ENCODE assay signal across 13 cellular contexts in genomic region chr5:163079618-163080017, GRCh38.
A peak's percentile ranks its signal among the peaks of the same experiment; 100 is the strongest.
DNase-seq lines count a peak whose midpoint lies in the region; ATAC-seq and TF ChIP-seq lines count a peak whose summit lies in the region.
"Had no signal": no experiment of that assay in that cellular context is flagged by ENCODE, and none has a peak within 500 bp of the region (broad histone marks: within the 10 kb centered on the region; RNA-seq: fewer than 3 reads in every experiment).

No MANE protein-coding gene starts in this region.

- no peaks in the 10 kb centered on the region for H3K4me1 ChIP-seq in DOHH2 (ENCODE audit: control insufficient read depth, low read length)
- H3K4me1 ChIP-seq: BLaER1 treated with 17β-estradiol and CSF1 and Interleukin-3, amounts not matched to agents 10 nM and 100 nM; body of pancreas; gastrocnemius medialis; spleen had no signal

- no peaks in the 10 kb centered on the region for H3K36me3 Mint-ChIP-seq in CD4-positive, alpha-beta T cell (ENCODE audit: low read depth)

- H3K36me3 ChIP-seq in DOHH2 (ENCODE audit: control insufficient read depth, low read length), result no peaks in the 10 kb centered on the region
- no peaks in the 10 kb centered on the region for H3K36me3 ChIP-seq in WERI-Rb-1
- H3K36me3 ChIP-seq: BLaER1 treated with 17β-estradiol and CSF1 and Interleukin-3, amounts not matched to agents 10 nM and 100 nM; gastrocnemius medialis; spleen had no signal

- H3K27ac Mint-ChIP-seq in CD4-positive, alpha-beta T cell, result no peak overlapping the region
- H3K27ac Mint-ChIP-seq: activated CD4-positive, alpha-beta T cell treated with anti-CD3 and anti-CD28 coated beads, Interleukin-2, amount 10 ng/mL, durations not matched to agents 24 days and 14 days had no signal

- H4K20me1 ChIP-seq in DOHH2 (ENCODE audit: control insufficient read depth, insufficient read depth, low read depth, low read length), result no peaks in the 10 kb centered on the region
- H4K20me1 ChIP-seq: BLaER1 treated with 17β-estradiol and CSF1 and Interleukin-3, amounts not matched to agents 10 nM and 100 nM had no signal

- H3K27me3 Mint-ChIP-seq in CD4-positive, alpha-beta T cell, result no peaks in the 10 kb centered on the region
- H3K27me3 Mint-ChIP-seq: activated CD4-positive, alpha-beta T cell treated with anti-CD3 and anti-CD28 coated beads, Interleukin-2, amount 10 ng/mL, durations not matched to agents 24 days and 14 days had no signal

- no peak overlapping the region for H3K4me3 ChIP-seq in DOHH2 (ENCODE audit: low read length)
- H3K4me3 ChIP-seq in WERI-Rb-1 (ENCODE audit: low read depth, low read length), result no peak overlapping the region
- H3K4me3 ChIP-seq: BLaER1 treated with 17β-estradiol and CSF1 and Interleukin-3, amounts not matched to agents 10 nM and 100 nM; body of pancreas; gastrocnemius medialis; spleen had no signal

- intact Hi-C loops in CD4-positive, alpha-beta T cell (cut with DNase I, micrococcal nuclease), result no loop called here

- H3K9me2 ChIP-seq in DOHH2 (replicated peaks; ENCODE audit: control insufficient read depth, low read length), result no peaks in the 10 kb centered on the region

- no peaks in the 10 kb centered on the region for H3F3A ChIP-seq in DOHH2 (ENCODE audit: control insufficient read depth, insufficient read depth)

- POLR2A ChIA-PET in CD4-positive, alpha-beta T cell (lab: Charles Lee), result no interaction called here

- no peaks in the 10 kb centered on the region for H3K27me3 ChIP-seq in DOHH2 (ENCODE audit: control insufficient read depth, low read length)
- peaks cover 23% of the 10 kb centered on the region for H3K27me3 ChIP-seq in WERI-Rb-1 (ENCODE audit: insufficient read depth, low read depth, severe bottlenecking)
- no peaks in the 10 kb centered on the region for H3K27me3 ChIP-seq in CD4-positive, alpha-beta T cell (ENCODE audit: control insufficient read depth, insufficient read depth, low read length)
- H3K27me3 ChIP-seq: BLaER1 treated with 17β-estradiol and CSF1 and Interleukin-3, amounts not matched to agents 10 nM and 100 nM; body of pancreas; gastrocnemius medialis; spleen had no signal

- DNase-seq in WERI-Rb-1 (peak; percentile 10), D341Med (ENCODE audit: low spot score) (no peak), cerebellar nuclear complex (lab: John Stamatoyannopoulos, UW) (no peak)
- DNase-seq in CD4-positive, alpha-beta T cell, result no peak
- no peak for DNase-seq in stimulated activated CD4-positive, alpha-beta T cell treated with anti-CD3 and anti-CD28 coated beads, Interleukin-4, amount 100 ng/mL, for 4 hours
- DNase-seq: activated CD4-positive, alpha-beta T cell treated with anti-CD3 and anti-CD28 coated beads, Interleukin-2, amount 10 ng/mL, durations not matched to agents 24 days and 14 days; body of pancreas; gastrocnemius medialis; spleen had no signal

- H3K4me2 ChIP-seq in DOHH2 (ENCODE audit: low read length), result no peak overlapping the region
- H3K4me2 ChIP-seq: BLaER1 treated with 17β-estradiol and CSF1 and Interleukin-3, amounts not matched to agents 10 nM and 100 nM had no signal

- TF ChIP-seq CTCF in DOHH2 (IDR thresholded peaks at IDR 0.05; ENCODE audit: low read depth, low read length, poor library complexity, severe bottlenecking) (peak; percentile 60), WERI-Rb-1 (IDR thresholded peaks at IDR 0.05; ENCODE audit: low read depth, low read length) (peak; percentile 30; the same call in 1 of the 2 replicates)
- TF ChIP-seq CTCF in CD4-positive, alpha-beta T cell (IDR thresholded peaks at IDR 0.05), result no peak

- H3K4me1 Mint-ChIP-seq in CD4-positive, alpha-beta T cell (ENCODE audit: low read depth), result no peaks in the 10 kb centered on the region
- H3K4me1 Mint-ChIP-seq: activated CD4-positive, alpha-beta T cell treated with anti-CD3 and anti-CD28 coated beads, Interleukin-2, amount 10 ng/mL, durations not matched to agents 24 days and 14 days had no signal

- CTCF ChIA-PET in CD4-positive, alpha-beta T cell (lab: Charles Lee), result no interaction called here

- H3K9me3 ChIP-seq in DOHH2 (ENCODE audit: control insufficient read depth, insufficient read depth, low read length), result no peaks in the 10 kb centered on the region
- H3K9me3 ChIP-seq in WERI-Rb-1 (ENCODE audit: severe bottlenecking), result no peaks in the 10 kb centered on the region
- H3K9me3 ChIP-seq in CD4-positive, alpha-beta T cell (ENCODE audit: control insufficient read depth, low read length), result no peaks in the 10 kb centered on the region
- H3K9me3 ChIP-seq: body of pancreas had no signal

- H3K27ac ChIP-seq in DOHH2 (ENCODE audit: low read depth, low read length), result no peak overlapping the region
- no peak overlapping the region for H3K27ac ChIP-seq in WERI-Rb-1
- H3K27ac ChIP-seq in CD4-positive, alpha-beta T cell (ENCODE audit: low read depth, low read length), result no peak overlapping the region
- H3K27ac ChIP-seq: BLaER1 treated with 17β-estradiol and CSF1 and Interleukin-3, amounts not matched to agents 10 nM and 100 nM; body of pancreas; gastrocnemius medialis; spleen had no signal

- H3K4me3 Mint-ChIP-seq in CD4-positive, alpha-beta T cell, result no peak overlapping the region
- H3K4me3 Mint-ChIP-seq: activated CD4-positive, alpha-beta T cell treated with anti-CD3 and anti-CD28 coated beads, Interleukin-2, amount 10 ng/mL, durations not matched to agents 24 days and 14 days had no signal

- H3K79me2 ChIP-seq in DOHH2 (ENCODE audit: control insufficient read depth, low read length), result no peaks in the 10 kb centered on the region

- peaks cover 22% of the 10 kb centered on the region for H3K9me3 Mint-ChIP-seq in CD4-positive, alpha-beta T cell

- peak; percentile 71 for ATAC-seq in GM19395 (IDR thresholded peaks at IDR 0.05; ENCODE audit: unreplicated experiment)
- peak; percentile 90 for ATAC-seq in HG03432 (IDR thresholded peaks at IDR 0.05; ENCODE audit: unreplicated experiment)
- ATAC-seq in CD4-positive, alpha-beta T cell (ENCODE audit: poor library complexity), result no peak
- ATAC-seq: body of pancreas, gastrocnemius medialis had no signal
